Comparison of ENCODE assay signal across 15 cellular contexts in the genomic region with DNA sequence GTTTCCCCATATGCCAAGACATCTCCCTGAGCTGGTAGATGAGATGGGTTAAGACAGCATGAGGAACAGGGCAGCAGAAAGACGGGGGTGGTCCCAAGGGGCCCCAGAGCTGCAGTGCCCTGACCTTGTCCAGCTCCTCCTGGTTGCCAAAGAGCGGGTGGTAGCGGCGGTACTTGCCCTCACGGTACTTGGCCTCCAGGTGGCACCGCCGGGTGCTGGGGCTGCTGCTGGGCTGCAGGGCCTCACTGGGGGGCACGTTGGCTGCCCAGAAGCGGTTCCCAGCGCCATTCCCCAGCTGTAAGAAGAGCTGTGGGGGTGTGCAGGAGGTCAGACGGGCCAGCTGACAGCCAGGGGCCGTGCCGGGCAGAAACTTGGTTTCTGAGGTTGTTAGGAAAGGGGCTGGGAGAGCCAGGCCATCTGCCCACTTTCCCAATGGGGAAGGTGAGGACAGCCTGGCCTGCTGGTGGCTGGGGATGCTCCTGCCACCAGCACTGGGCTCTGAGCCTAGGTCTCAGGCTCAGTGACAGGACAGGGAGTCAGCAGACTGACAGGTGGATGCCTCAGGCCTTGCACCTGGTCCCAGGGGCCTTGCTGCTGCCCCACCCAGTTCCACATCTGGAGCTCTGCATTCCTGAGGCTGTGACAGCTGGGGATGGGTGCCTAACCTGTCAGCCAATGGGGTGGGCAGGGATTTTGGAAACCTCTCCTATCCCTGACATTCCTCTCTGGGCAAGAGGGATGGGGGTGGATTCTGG. TPM values are rescaled to one million over a fixed set of nuclear protein-coding genes. Genes with fewer than 3 reads are reported as not detected.
DNase-seq lines count a peak whose midpoint lies in the region; ATAC-seq and TF ChIP-seq lines count a peak whose summit lies in the region.
"Had no signal": no experiment of that assay in that cellular context is flagged by ENCODE, and none has a peak within 500 bp of the region (broad histone marks: within the 10 kb centered on the region; RNA-seq: fewer than 3 reads in every experiment).

No MANE protein-coding gene starts in this region.

- no peaks in the 10 kb centered on the region for H3K9me2 ChIP-seq in hepatocyte (replicated peaks; ENCODE audit: insufficient read depth)

- DNase-seq in DMS 273 (lab: John Stamatoyannopoulos, UW; ENCODE audit: unreplicated experiment): peak; percentile 18
- no peak for DNase-seq in DMS 273 treated with DMSO at 0.1 percent for 48 hours (lab: John Stamatoyannopoulos, UW)
- DNase-seq in astrocyte of the cerebellum (ENCODE audit: low read depth): no peak
- DNase-seq in hepatocyte (ENCODE audit: low spot score): no peak
- no peak for DNase-seq in stimulated activated effector memory CD8-positive, alpha-beta T cell treated with anti-CD3 and anti-CD28 coated beads, Interleukin-12 subunit alpha, Interleukin-12 subunit beta, amount 100 ng/mL, for 72 hours (ENCODE audit: low spot score in 2 of 2)
- DNase-seq in SKM-1 treated with dmso at 0.1 percent for 144 hours (lab: John Stamatoyannopoulos, UW; ENCODE audit: unreplicated experiment): no peak
- DNase-seq: 8988T; activated CD4-positive, alpha-beta T cell treated with anti-CD3 and anti-CD28 coated beads for 1 hour; cortex of kidney; NCI-H510A; stimulated activated CD4-positive, alpha-beta T cell treated with anti-CD3 and anti-CD28 coated beads, Interleukin-12 subunit alpha, Interleukin-12 subunit beta, amount 100 ng/mL, for 4 hours had no signal

- peaks cover 86% of the 10 kb centered on the region for H3K36me3 Mint-ChIP-seq in stimulated activated effector memory CD8-positive, alpha-beta T cell treated with anti-CD3 and anti-CD28 coated beads, Interleukin-12 subunit alpha, Interleukin-12 subunit beta, amount 100 ng/mL, for 72 hours

- no peak overlapping the region for H3K4me3 ChIP-seq in astrocyte of the cerebellum (ENCODE audit: low read depth, low read length)
- no peak overlapping the region for H3K4me3 ChIP-seq in hepatocyte
- H3K4me3 ChIP-seq: SJSA1 had no signal

- no peak overlapping the region for H2AFZ ChIP-seq in hepatocyte

- H3K4me1 Mint-ChIP-seq in stimulated activated effector memory CD8-positive, alpha-beta T cell treated with anti-CD3 and anti-CD28 coated beads, Interleukin-12 subunit alpha, Interleukin-12 subunit beta, amount 100 ng/mL, for 72 hours: peaks cover 29% of the 10 kb centered on the region

- no peaks in the 10 kb centered on the region for H4K20me1 ChIP-seq in hepatocyte (ENCODE audit: insufficient read depth, poor library complexity, severe bottlenecking)

- H3K27ac Mint-ChIP-seq in stimulated activated effector memory CD8-positive, alpha-beta T cell treated with anti-CD3 and anti-CD28 coated beads, Interleukin-12 subunit alpha, Interleukin-12 subunit beta, amount 100 ng/mL, for 72 hours: peak overlapping the region; percentile 62
- H3K27ac Mint-ChIP-seq: activated T-helper 17 cell treated with anti-CD3 and anti-CD28 coated beads, Interleukin-2, amount 50 U/mL, for 72 hours had no signal

- WGBS in hepatocyte (ENCODE audit: low lambda C conversion rate, missing lambda C conversion rate): 92% methylated on average over 13 of the region's 13 CpGs

- peak overlapping the region; percentile 85 for H3K27ac ChIP-seq in hepatocyte
- H3K27ac ChIP-seq: SJSA1 had no signal

- H3K4me1 ChIP-seq in hepatocyte (ENCODE audit: insufficient read depth): peaks cover 4% of the 10 kb centered on the region
- H3K4me1 ChIP-seq: SJSA1 had no signal

- TF ChIP-seq CTCF in astrocyte of the cerebellum (IDR thresholded peaks at IDR 0.05; ENCODE audit: low read depth, low read length, missing control alignments) (peak; percentile 7), hepatocyte (IDR thresholded peaks at IDR 0.05; ENCODE audit: poor library complexity) (peak; percentile 6)

- no peak for ATAC-seq in stimulated activated effector memory CD8-positive, alpha-beta T cell treated with anti-CD3 and anti-CD28 coated beads, Interleukin-12 subunit alpha, Interleukin-12 subunit beta, amount 100 ng/mL, for 72 hours
- ATAC-seq in HG03039 (IDR thresholded peaks at IDR 0.05; ENCODE audit: unreplicated experiment): no peak
- ATAC-seq in HG03354 (IDR thresholded peaks at IDR 0.05; ENCODE audit: poor library complexity, severe bottlenecking, unreplicated experiment): no peak
- ATAC-seq: activated T-helper 17 cell treated with anti-CD3 and anti-CD28 coated beads, Interleukin-2, amount 50 U/mL, for 72 hours had no signal

- no peaks in the 10 kb centered on the region for H3K9me3 ChIP-seq in hepatocyte (ENCODE audit: low read depth)
- H3K9me3 ChIP-seq: SJSA1 had no signal

- H3K36me3 ChIP-seq in hepatocyte (replicated peaks; ENCODE audit: insufficient read depth, low read depth): no peaks in the 10 kb centered on the region
- H3K36me3 ChIP-seq: SJSA1 had no signal

- no peaks in the 10 kb centered on the region for H3K79me2 ChIP-seq in hepatocyte

- H3K27me3 ChIP-seq in hepatocyte: no peaks in the 10 kb centered on the region
- H3K27me3 ChIP-seq: SJSA1 had no signal

- no peak overlapping the region for H3K4me2 ChIP-seq in hepatocyte

- no peaks in the 10 kb centered on the region for H3K9me3 Mint-ChIP-seq in stimulated activated effector memory CD8-positive, alpha-beta T cell treated with anti-CD3 and anti-CD28 coated beads, Interleukin-12 subunit alpha, Interleukin-12 subunit beta, amount 100 ng/mL, for 72 hours
- H3K9me3 Mint-ChIP-seq: activated T-helper 17 cell treated with anti-CD3 and anti-CD28 coated beads, Interleukin-2, amount 50 U/mL, for 72 hours had no signal

- in situ Hi-C loops in astrocyte of the cerebellum (cut with HindIII; ENCODE audit: low sequenced_read_pairs): no loop called here

- H3K4me3 Mint-ChIP-seq in stimulated activated effector memory CD8-positive, alpha-beta T cell treated with anti-CD3 and anti-CD28 coated beads, Interleukin-12 subunit alpha, Interleukin-12 subunit beta, amount 100 ng/mL, for 72 hours: no peak overlapping the region
- H3K4me3 Mint-ChIP-seq: activated T-helper 17 cell treated with anti-CD3 and anti-CD28 coated beads, Interleukin-2, amount 50 U/mL, for 72 hours had no signal

RNA-seq across cellular contexts. Expression of gene PDE2A, which starts 30.0 kb away (rescaled TPM):
- total RNA-seq in hepatocyte: 2.2 and 3.5 TPM in 2 replicates
- polyA plus RNA-seq in hepatocyte: 0.60 and 1.1 TPM in 2 replicates
- total RNA-seq: SJSA1 had no signal

RNA-seq across cellular contexts. Expression of gene ARAP1, which starts 48.0 kb away (rescaled TPM):
- 86.9 and 118 TPM in 2 replicates for total RNA-seq in hepatocyte
- polyA plus RNA-seq in hepatocyte: 53.2 and 60.2 TPM in 2 replicates
